Comparison of ENCODE assay signal across 18 cellular contexts in genomic region chr2:176160251-176161040, GRCh38. TPM values are rescaled to one million over a fixed set of nuclear protein-coding genes. Genes with fewer than 3 reads are reported as not detected.
DNase-seq lines count a peak whose midpoint lies in the region; ATAC-seq, FAIRE-seq and TF ChIP-seq lines count a peak whose summit lies in the region.
"Had no signal": no experiment of that assay in that cellular context is flagged by ENCODE, and none has a peak within 500 bp of the region (broad histone marks: within the 10 kb centered on the region; RNA-seq: fewer than 3 reads in every experiment).

No MANE protein-coding gene starts in this region.

- no peaks in the 10 kb centered on the region for H3K9me3 ChIP-seq in ES-I3 (ENCODE audit: control insufficient read depth, insufficient read depth, low read length)
- H3K9me3 ChIP-seq in kidney (ENCODE audit: control insufficient read depth in 1 of 2, low read length in 2 of 2): no peaks in the 10 kb centered on the region
- H3K9me3 ChIP-seq in sigmoid colon: no peaks in the 10 kb centered on the region
- no peaks in the 10 kb centered on the region for H3K9me3 ChIP-seq in prostate gland

- no peaks in the 10 kb centered on the region for H3K9me3 Mint-ChIP-seq in WTC11
- H3K9me3 Mint-ChIP-seq in activated CD8-positive, alpha-beta T cell treated with anti-CD3 and anti-CD28 coated beads, Interleukin-2, amount 10 ng/mL, durations not matched to agents 7 days and 5 days (ENCODE audit: insufficient read depth): no peaks in the 10 kb centered on the region

- CTCF ChIA-PET in WTC11 (lab: Charles Lee): interaction anchor here (0.9 to 1.5 kb wide), 7 partner anchors 19 to 394 kb away, joined by 3 to 8 read pairs (median 3); no protein-coding TSS in a partner anchor
- CTCF ChIA-PET in activated CD8-positive, alpha-beta T cell treated with anti-CD3 and anti-CD28 coated beads, Interleukin-2, amount 10 ng/mL, durations not matched to agents 7 days and 5 days (lab: Charles Lee): interaction anchor here (1.1 to 1.5 kb wide), 3 partner anchors 21 to 394 kb away, joined by 3 read pairs; no protein-coding TSS in a partner anchor

- WGBS in sigmoid colon, 2 donors: 38 to 79% methylated on average over 51 of the region's 51 CpGs
- WGBS in prostate gland: 10% methylated on average over 48 of the region's 51 CpGs

- ATAC-seq in WTC11: peak; percentile 5
- ATAC-seq in activated CD8-positive, alpha-beta T cell treated with anti-CD3 and anti-CD28 coated beads, Interleukin-2, amount 10 ng/mL, durations not matched to agents 7 days and 5 days: no peak

- H3K27ac ChIP-seq in kidney (ENCODE audit: low read depth in 2 of 2, low read length in 2 of 2): peak overlapping the region; percentile 90 to 95
- H3K27ac ChIP-seq in sigmoid colon: no peak overlapping the region
- no peak overlapping the region for H3K27ac ChIP-seq in prostate gland
- H3K27ac ChIP-seq: dorsolateral prefrontal cortex had no signal

- peaks cover 39% of the 10 kb centered on the region for H3K4me1 Mint-ChIP-seq in WTC11
- peaks cover 13% of the 10 kb centered on the region for H3K4me1 Mint-ChIP-seq in activated CD8-positive, alpha-beta T cell treated with anti-CD3 and anti-CD28 coated beads, Interleukin-2, amount 10 ng/mL, durations not matched to agents 7 days and 5 days (ENCODE audit: low read depth)

- H3K9ac ChIP-seq in ES-I3 (ENCODE audit: low read depth, low read length): peak overlapping the region; percentile 14; the same call in 1 of the 2 replicates
- peak overlapping the region; percentile 54 to 94 for H3K9ac ChIP-seq in kidney (ENCODE audit: low read length in 2 of 2)

- TF ChIP-seq CTCF in WTC11 (IDR thresholded peaks at IDR 0.05): no peak
- no peak for TF ChIP-seq CTCF in kidney (IDR thresholded peaks at IDR 0.05; ENCODE audit: borderline replicate concordance, extremely low read depth, insufficient read depth)
- TF ChIP-seq CTCF in sigmoid colon (IDR thresholded peaks at IDR 0.05): no peak
- no peak for TF ChIP-seq CTCF in prostate gland (IDR thresholded peaks at IDR 0.05)

- no peak for DNase-seq in WTC11 (ENCODE audit: low spot score)
- peak; percentile 78 for DNase-seq in kidney
- no peak for DNase-seq in sigmoid colon
- DNase-seq in prostate gland (ENCODE audit: low spot score): no peak
- DNase-seq in G401 (ENCODE audit: low spot score): no peak
- DNase-seq in NCI-H1105 (lab: John Stamatoyannopoulos, UW): no peak
- DNase-seq in activated CD8-positive, alpha-beta T cell treated with anti-CD3 and anti-CD28 coated beads, Interleukin-2, amount 10 ng/mL, durations not matched to agents 7 days and 5 days: no peak
- DNase-seq: activated CD4-positive, alpha-beta T cell treated with anti-CD3 and anti-CD28 coated beads, Interleukin-2, amount 50 U/mL, for 1 hour; amygdala; DMS153; dorsolateral prefrontal cortex; HFFc6; NCI-H146; NCI-H69 had no signal

- intact Hi-C loops in kidney (cut with DNase I): no loop called here
- intact Hi-C loops in sigmoid colon (cut with DNase I): loop anchor here (5.0 kb wide), 1 partner anchor 112 kb away; no protein-coding TSS in a partner anchor
- intact Hi-C loops in prostate gland (cut with DNase I): no loop called here

- no peak for TF ChIP-seq EP300 in sigmoid colon (IDR thresholded peaks at IDR 0.05)

- peaks cover 2% of the 10 kb centered on the region; the same call in 1 of the 2 replicates for H3K36me3 Mint-ChIP-seq in WTC11
- peaks cover 11% of the 10 kb centered on the region for H3K36me3 Mint-ChIP-seq in activated CD8-positive, alpha-beta T cell treated with anti-CD3 and anti-CD28 coated beads, Interleukin-2, amount 10 ng/mL, durations not matched to agents 7 days and 5 days (ENCODE audit: low read depth)

- H3K27me3 Mint-ChIP-seq in WTC11 (ENCODE audit: low read depth): peaks cover 100% of the 10 kb centered on the region
- H3K27me3 Mint-ChIP-seq in activated CD8-positive, alpha-beta T cell treated with anti-CD3 and anti-CD28 coated beads, Interleukin-2, amount 10 ng/mL, durations not matched to agents 7 days and 5 days (ENCODE audit: low read depth): peaks cover 83% of the 10 kb centered on the region

- H3K27me3 ChIP-seq in sigmoid colon (peaks cover 82 to 100% (median 98%) of the 10 kb centered on the region in 3 donors), prostate gland (replicated peaks; ENCODE audit: insufficient read depth) (peaks cover 73% of the 10 kb centered on the region)

- no peak for FAIRE-seq in kidney (lab: Jason Lieb, UNC)

- peak overlapping the region; percentile 22 for H3K4me3 Mint-ChIP-seq in WTC11
- no peak overlapping the region for H3K4me3 Mint-ChIP-seq in activated CD8-positive, alpha-beta T cell treated with anti-CD3 and anti-CD28 coated beads, Interleukin-2, amount 10 ng/mL, durations not matched to agents 7 days and 5 days
- H3K4me3 Mint-ChIP-seq: activated T-helper 1 cell treated with anti-CD3 and anti-CD28 coated beads, Interleukin-12 subunit alpha, Interleukin-12 subunit beta, Interleukin-2, Interleukin-4 antibody, amounts not matched to agents 30 ng/mL and 10 ng/mL and 1 ng/mL, durations not matched to agents 14 hours and 24 hours and 36 hours had no signal

- H3K4me3 ChIP-seq in kidney (ENCODE audit: low read length in 2 of 2) (peak overlapping the region; percentile 46 to 65), sigmoid colon (peak overlapping the region in 3 of 4 donors; percentile 0 to 28 (median 25)), prostate gland (no peak overlapping the region)

- POLR2A ChIA-PET in WTC11 (lab: Charles Lee): interaction anchor here (1.0 to 1.5 kb wide), 2 partner anchors 11 to 16 kb away, joined by 3 to 7 read pairs; no protein-coding TSS in a partner anchor
- POLR2A ChIA-PET in activated CD8-positive, alpha-beta T cell treated with anti-CD3 and anti-CD28 coated beads, Interleukin-2, amount 10 ng/mL, durations not matched to agents 7 days and 5 days (lab: Charles Lee): no interaction called here

- no peak overlapping the region for H3K27ac Mint-ChIP-seq in WTC11
- H3K27ac Mint-ChIP-seq in activated CD8-positive, alpha-beta T cell treated with anti-CD3 and anti-CD28 coated beads, Interleukin-2, amount 10 ng/mL, durations not matched to agents 7 days and 5 days: no peak overlapping the region
- H3K27ac Mint-ChIP-seq: activated T-helper 1 cell treated with anti-CD3 and anti-CD28 coated beads, Interleukin-12 subunit alpha, Interleukin-12 subunit beta, Interleukin-2, Interleukin-4 antibody, amounts not matched to agents 30 ng/mL and 10 ng/mL and 1 ng/mL, durations not matched to agents 14 hours and 24 hours and 36 hours; HFFc6 had no signal

- in situ Hi-C loops in G401 (cut with HindIII; ENCODE audit: low sequenced_read_pairs): no loop called here

- H3K4me1 ChIP-seq in ES-I3 (ENCODE audit: insufficient read depth, low read length): no peaks in the 10 kb centered on the region; the same call in 1 of the 2 replicates
- peaks cover 2% of the 10 kb centered on the region in 2 donors for H3K4me1 ChIP-seq in kidney (ENCODE audit: control insufficient read depth in 1 of 2, insufficient read depth in 1 of 2, low read depth in 1 of 2, low read length in 2 of 2)
- peaks cover 0 to 55% (median 48%) of the 10 kb centered on the region in 4 donors for H3K4me1 ChIP-seq in sigmoid colon
- H3K4me1 ChIP-seq in prostate gland (replicated peaks): no peaks in the 10 kb centered on the region

- TF ChIP-seq POLR2A in sigmoid colon (IDR thresholded peaks at IDR 0.05): no peak
- TF ChIP-seq POLR2A in prostate gland (IDR thresholded peaks at IDR 0.05): no peak

- H3K36me3 ChIP-seq in ES-I3 (ENCODE audit: insufficient read depth, low read length): no peaks in the 10 kb centered on the region
- H3K36me3 ChIP-seq in kidney (ENCODE audit: control insufficient read depth in 1 of 2, insufficient read depth in 2 of 2, low read length in 2 of 2): no peaks in the 10 kb centered on the region
- no peaks in the 10 kb centered on the region for H3K36me3 ChIP-seq in sigmoid colon
- H3K36me3 ChIP-seq in prostate gland: no peaks in the 10 kb centered on the region

RNA-seq across cellular contexts. Expression of gene HOXD3, which starts 3.3 kb away (rescaled TPM):
- total RNA-seq in WTC11 (2021) (not detected in 3 replicates), kidney (29.3 TPM), sigmoid colon (1 to 10 TPM in 3 of 4 donors, under 1 TPM in 1; 0.68 to 4.6 (median 4.1) TPM), prostate gland (1 to 10 TPM; 2.2 to 5.3 TPM)
- polyA plus RNA-seq in kidney (ENCODE audit: insufficient read depth, low read depth, low replicate concordance) (16.9 TPM), sigmoid colon (1 to 10 TPM in 1 of 3 donors, under 1 TPM in 2; 0.60 to 1.4 (median 0.92) TPM)
- 1.8 and 6.5 TPM in 2 replicates for total RNA-seq in G401 (2014; rRNA removed; shearing (Covaris generic))
- total RNA-seq in activated CD8-positive, alpha-beta T cell treated with anti-CD3 and anti-CD28 coated beads, Interleukin-2, amount 10 ng/mL, durations not matched to agents 7 days and 5 days: not detected
- total RNA-seq: activated T-helper 1 cell treated with anti-CD3 and anti-CD28 coated beads, Interleukin-12 subunit alpha, Interleukin-12 subunit beta, Interleukin-2, Interleukin-4 antibody, amounts not matched to agents 30 ng/mL and 10 ng/mL and 1 ng/mL, durations not matched to agents 14 hours and 24 hours and 36 hours; T-helper 2 cell treated with Interferon-gamma antibody and Interleukin-4, amounts not matched to agents 100 ng/mL and 5 ng/mL, for 36 hours had no signal
- polyA plus RNA-seq: BJ had no signal

RNA-seq across cellular contexts. Expression of gene HOXD4, which starts 9.1 kb away (rescaled TPM):
- total RNA-seq in WTC11 (2021) (not detected in 3 replicates), kidney (27.8 TPM), sigmoid colon (1 to 10 TPM; 3.4 to 8.0 (median 4.8) TPM), prostate gland (1 to 10 TPM; 1.2 to 6.7 TPM)
- polyA plus RNA-seq in kidney (ENCODE audit: insufficient read depth, low read depth, low replicate concordance) (12.1 TPM), sigmoid colon (1 to 10 TPM in 1 of 3 donors, under 1 TPM in 1, not detected in 1; 0.60 to 3.1 TPM)
- total RNA-seq in G401 (2014; rRNA removed; shearing (Covaris generic)): 1.7 TPM in 1 of 2 replicates, not detected in the other
- not detected for total RNA-seq in activated CD8-positive, alpha-beta T cell treated with anti-CD3 and anti-CD28 coated beads, Interleukin-2, amount 10 ng/mL, durations not matched to agents 7 days and 5 days
- total RNA-seq: activated T-helper 1 cell treated with anti-CD3 and anti-CD28 coated beads, Interleukin-12 subunit alpha, Interleukin-12 subunit beta, Interleukin-2, Interleukin-4 antibody, amounts not matched to agents 30 ng/mL and 10 ng/mL and 1 ng/mL, durations not matched to agents 14 hours and 24 hours and 36 hours; dorsolateral prefrontal cortex; T-helper 2 cell treated with Interferon-gamma antibody and Interleukin-4, amounts not matched to agents 100 ng/mL and 5 ng/mL, for 36 hours had no signal

RNA-seq across cellular contexts. Expression of gene HOXD1, which starts 28.0 kb away (rescaled TPM):
- total RNA-seq in WTC11 (2021) (0.14 to 0.22 TPM in 2 of 3 replicates, not detected in the other), kidney (11.3 TPM), sigmoid colon (under 1 TPM in 3 of 4 donors, not detected in 1; 0.16 to 0.71 (median 0.41) TPM), prostate gland (1 to 10 TPM; 2.3 to 6.1 TPM)
- polyA plus RNA-seq in kidney (ENCODE audit: insufficient read depth, low read depth, low replicate concordance) (4.3 TPM), sigmoid colon (1 to 10 TPM; 3.1 to 4.2 (median 3.6) TPM)
- total RNA-seq in G401 (2014; rRNA removed; shearing (Covaris generic)): 0.68 and 1.3 TPM in 2 replicates
- not detected for total RNA-seq in activated CD8-positive, alpha-beta T cell treated with anti-CD3 and anti-CD28 coated beads, Interleukin-2, amount 10 ng/mL, durations not matched to agents 7 days and 5 days
- total RNA-seq: activated T-helper 1 cell treated with anti-CD3 and anti-CD28 coated beads, Interleukin-12 subunit alpha, Interleukin-12 subunit beta, Interleukin-2, Interleukin-4 antibody, amounts not matched to agents 30 ng/mL and 10 ng/mL and 1 ng/mL, durations not matched to agents 14 hours and 24 hours and 36 hours; HFFc6; T-helper 2 cell treated with Interferon-gamma antibody and Interleukin-4, amounts not matched to agents 100 ng/mL and 5 ng/mL, for 36 hours had no signal
- polyA plus RNA-seq: BJ had no signal

RNA-seq across cellular contexts. Expression of gene HOXD8, which starts 30.9 kb away (rescaled TPM):
- not detected in 3 replicates for total RNA-seq in WTC11 (2021)
- total RNA-seq in kidney: 76.5 TPM
- 122 TPM for polyA plus RNA-seq in kidney (ENCODE audit: insufficient read depth, low read depth, low replicate concordance)
- 10 to 100 TPM; 10.2 to 19.7 (median 16.5) TPM for total RNA-seq in sigmoid colon
- polyA plus RNA-seq in sigmoid colon: 10 to 100 TPM in 1 of 3 donors, 1 to 10 TPM in 2; 2.5 to 10.8 (median 3.4) TPM
- 10 to 100 TPM; 10.4 to 30.8 TPM for total RNA-seq in prostate gland
- total RNA-seq in G401 (2014; rRNA removed; shearing (Covaris generic)): 4.1 and 4.2 TPM in 2 replicates
- not detected for total RNA-seq in activated CD8-positive, alpha-beta T cell treated with anti-CD3 and anti-CD28 coated beads, Interleukin-2, amount 10 ng/mL, durations not matched to agents 7 days and 5 days
- total RNA-seq: activated T-helper 1 cell treated with anti-CD3 and anti-CD28 coated beads, Interleukin-12 subunit alpha, Interleukin-12 subunit beta, Interleukin-2, Interleukin-4 antibody, amounts not matched to agents 30 ng/mL and 10 ng/mL and 1 ng/mL, durations not matched to agents 14 hours and 24 hours and 36 hours; dorsolateral prefrontal cortex; T-helper 2 cell treated with Interferon-gamma antibody and Interleukin-4, amounts not matched to agents 100 ng/mL and 5 ng/mL, for 36 hours had no signal

RNA-seq across cellular contexts. Expression of gene HOXD9, which starts 37.9 kb away (rescaled TPM):
- not detected in 3 replicates for total RNA-seq in WTC11 (2021)
- total RNA-seq in kidney: 36.5 TPM
- 36.4 TPM for polyA plus RNA-seq in kidney (ENCODE audit: insufficient read depth, low read depth, low replicate concordance)
- total RNA-seq in sigmoid colon: 10 to 100 TPM; 10.6 to 27.1 (median 12.9) TPM
- 1 to 10 TPM in 2 of 3 donors, under 1 TPM in 1; 0.46 to 3.6 (median 1.8) TPM for polyA plus RNA-seq in sigmoid colon
- total RNA-seq in prostate gland: 10 to 100 TPM in 1 of 2 donors, 1 to 10 TPM in 1; 5.9 to 29.1 TPM
- total RNA-seq in G401 (2014; rRNA removed; shearing (Covaris generic)): 6.6 and 10.6 TPM in 2 replicates
- not detected for total RNA-seq in activated CD8-positive, alpha-beta T cell treated with anti-CD3 and anti-CD28 coated beads, Interleukin-2, amount 10 ng/mL, durations not matched to agents 7 days and 5 days
- total RNA-seq: activated T-helper 1 cell treated with anti-CD3 and anti-CD28 coated beads, Interleukin-12 subunit alpha, Interleukin-12 subunit beta, Interleukin-2, Interleukin-4 antibody, amounts not matched to agents 30 ng/mL and 10 ng/mL and 1 ng/mL, durations not matched to agents 14 hours and 24 hours and 36 hours; T-helper 2 cell treated with Interferon-gamma antibody and Interleukin-4, amounts not matched to agents 100 ng/mL and 5 ng/mL, for 36 hours had no signal

Comparison
In these comparisons a context has a peak if more than half of its experiments do, and no peak if none do; other contexts are left out.
1. H3K27ac ChIP-seq: peak in kidney (2 of 2); none in sigmoid colon (0 of 4) and prostate gland (0 of 2).
2. H3K4me3 ChIP-seq: peak in kidney (2 of 2) and sigmoid colon (3 of 4); none in prostate gland (0 of 2).